In the genomic region with DNA sequence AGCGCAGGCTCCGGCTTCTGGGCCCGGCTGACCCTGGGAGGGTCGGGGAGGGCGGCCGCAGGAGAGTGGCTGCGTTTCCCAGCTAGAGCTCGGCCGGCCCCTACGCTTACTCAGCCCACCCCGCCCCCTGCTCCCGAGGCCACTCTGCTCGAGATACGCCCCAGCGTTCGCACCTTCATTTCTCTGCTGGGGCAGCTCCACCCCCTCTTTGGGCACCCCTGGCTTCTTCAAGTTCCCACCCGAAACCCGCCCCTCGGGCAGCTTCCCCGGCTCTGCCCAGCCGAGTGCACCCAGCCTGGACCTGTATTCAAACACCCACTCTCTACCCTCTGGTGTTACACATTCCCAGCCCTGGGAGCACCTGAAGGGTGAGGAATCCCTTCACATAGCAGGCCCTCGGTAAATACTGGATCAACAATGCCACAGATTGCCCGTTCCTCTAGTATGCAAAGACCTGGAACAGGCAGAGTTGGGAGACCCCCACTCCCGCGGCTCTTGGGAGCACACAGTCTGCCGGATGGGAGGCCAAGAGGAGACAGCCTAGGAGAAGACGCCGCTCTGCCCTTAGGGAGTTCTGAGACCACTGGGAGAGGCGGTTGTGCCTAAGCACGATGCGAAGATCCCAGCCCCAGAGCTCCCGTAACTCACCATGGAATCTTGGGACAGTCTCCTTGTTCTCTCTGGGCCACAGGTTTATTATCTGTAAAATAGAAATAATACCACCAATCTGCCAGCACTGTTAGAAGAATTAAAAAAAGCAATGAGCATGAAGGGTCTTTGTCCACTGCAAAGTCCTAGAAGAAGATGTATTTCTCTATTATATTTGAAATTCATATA, we compare ENCODE assay signal across 8 cellular contexts. TPM values are rescaled to one million over a fixed set of nuclear protein-coding genes. Genes with fewer than 3 reads are reported as not detected.
DNase-seq lines count a peak whose midpoint lies in the region; ATAC-seq, FAIRE-seq and TF ChIP-seq lines count a peak whose summit lies in the region.

No MANE protein-coding gene starts in this region.

- H3K27me3 Mint-ChIP-seq in activated naive CD8-positive, alpha-beta T cell treated with anti-CD3 and anti-CD28 coated beads for 36 hours = peaks cover 8% of the 10 kb centered on the region

- peak overlapping the region; percentile 41; the same call in 1 of the 2 replicates for H3K27ac ChIP-seq in ACC112 (ENCODE audit: low read depth, low read length)
- H3K27ac ChIP-seq in iPS-18a (ENCODE audit: low read length) = no peak overlapping the region
- peak overlapping the region; percentile 63 to 87 (median 84) for H3K27ac ChIP-seq in spleen

- TF ChIP-seq POLR2A in spleen (IDR thresholded peaks at IDR 0.05) = peak in 1 of 3 donors; percentile 0

- H3K9me3 ChIP-seq in iPS-18a (ENCODE audit: control insufficient read depth, low read depth, low read length) (no peaks in the 10 kb centered on the region), spleen (no peaks in the 10 kb centered on the region)

- WGBS in spleen, 5 donors = 26 to 50% (median 32%) methylated on average over 20 to 32 of the region's 32 CpGs

- peak; percentile 18 for ATAC-seq in GM21737 (IDR thresholded peaks at IDR 0.05; ENCODE audit: unreplicated experiment)
- no peak for ATAC-seq in GM21529 (IDR thresholded peaks at IDR 0.05; ENCODE audit: unreplicated experiment)
- no peak for ATAC-seq in HG03457 (IDR thresholded peaks at IDR 0.05; ENCODE audit: unreplicated experiment)

- H3K36me3 ChIP-seq in ACC112 (ENCODE audit: insufficient read depth, low read length) = no peaks in the 10 kb centered on the region
- H3K36me3 ChIP-seq in iPS-18a (ENCODE audit: control insufficient read depth, low read depth, low read length) = no peaks in the 10 kb centered on the region
- no peaks in the 10 kb centered on the region for H3K36me3 ChIP-seq in spleen

- no peak for DNase-seq in activated naive CD8-positive, alpha-beta T cell treated with anti-CD3 and anti-CD28 coated beads for 36 hours
- peak; percentile 65 for DNase-seq in spleen
- no peak for DNase-seq in GM19239 (ENCODE audit: insufficient read length, low spot score)

- FAIRE-seq in GM19239 (lab: Jason Lieb, UNC) = no peak

- peak overlapping the region; percentile 20 for H2AFZ ChIP-seq in ACC112 (ENCODE audit: low read length, unreplicated experiment)

- no peaks in the 10 kb centered on the region for H3K9me3 Mint-ChIP-seq in activated naive CD8-positive, alpha-beta T cell treated with anti-CD3 and anti-CD28 coated beads for 36 hours

- peak overlapping the region; percentile 54 for H3K27ac Mint-ChIP-seq in activated naive CD8-positive, alpha-beta T cell treated with anti-CD3 and anti-CD28 coated beads for 36 hours

- H3K4me3 ChIP-seq in ACC112 (ENCODE audit: low read depth, low read length) (peak overlapping the region; percentile 88), iPS-18a (ENCODE audit: low read length) (peak overlapping the region; percentile 50), spleen (peak overlapping the region; percentile 44 to 85 (median 59))

- peaks cover 16% of the 10 kb centered on the region for H3K79me2 ChIP-seq in ACC112 (ENCODE audit: control insufficient read depth, insufficient read depth, low read length, unreplicated experiment)

- no peaks in the 10 kb centered on the region for H3K36me3 Mint-ChIP-seq in activated naive CD8-positive, alpha-beta T cell treated with anti-CD3 and anti-CD28 coated beads for 36 hours

- H3K9ac ChIP-seq in iPS-18a (ENCODE audit: low read length) = peak overlapping the region; percentile 36

- TF ChIP-seq CTCF in spleen (IDR thresholded peaks at IDR 0.05 in 8 of 11, conservative IDR thresholded peaks at IDR 0.05 in 3 of 11) = no peak

- H3K4me1 ChIP-seq in ACC112 (ENCODE audit: control insufficient read depth, insufficient read depth, low read length, unreplicated experiment) (peaks cover 16% of the 10 kb centered on the region), iPS-18a (ENCODE audit: control insufficient read depth, low read depth, low read length) (peaks cover 14% of the 10 kb centered on the region), spleen (peaks cover 29 to 78% (median 57%) of the 10 kb centered on the region in 6 donors)

- intact Hi-C loops in spleen (cut with DNase I; ENCODE audit: low total_unique reads) = loop anchor here (10.0 kb wide), 1 partner anchor 51 kb away; no protein-coding TSS in a partner anchor

- H3K27me3 ChIP-seq in ACC112 (ENCODE audit: insufficient read depth, low read length) (no peaks in the 10 kb centered on the region), iPS-18a (ENCODE audit: control insufficient read depth, insufficient read depth, low read length) (peaks cover 26% of the 10 kb centered on the region), spleen (replicated peaks in 1 of 7) (no peaks in the 10 kb centered on the region)

- H3K4me3 Mint-ChIP-seq in activated naive CD8-positive, alpha-beta T cell treated with anti-CD3 and anti-CD28 coated beads for 36 hours = peak overlapping the region; percentile 66

- H3K4me1 Mint-ChIP-seq in activated naive CD8-positive, alpha-beta T cell treated with anti-CD3 and anti-CD28 coated beads for 36 hours = peaks cover 16% of the 10 kb centered on the region

RNA-seq across cellular contexts. Expression of a gene that starts 0.6 kb away (rescaled TPM):
- 1 to 10 TPM; 8.6 to 9.2 TPM for total RNA-seq in activated naive CD8-positive, alpha-beta T cell treated with anti-CD3 and anti-CD28 coated beads for 36 hours
- total RNA-seq in spleen = 10 to 100 TPM in 4 of 7 donors, 1 to 10 TPM in 3; 9.2 to 14.2 (median 11.9) TPM
- 1 to 10 TPM; 3.0 to 4.8 (median 4.0) TPM for polyA plus RNA-seq in spleen

RNA-seq across cellular contexts. Expression of a gene that starts 16.8 kb away (rescaled TPM):
- 10 to 100 TPM; 12.1 to 15.1 TPM for total RNA-seq in activated naive CD8-positive, alpha-beta T cell treated with anti-CD3 and anti-CD28 coated beads for 36 hours
- 1 to 10 TPM in 1 of 7 donors, under 1 TPM in 3, not detected in 3; 0.28 to 1.3 (median 0.71) TPM for total RNA-seq in spleen
- under 1 TPM; 0.07 to 0.61 (median 0.38) TPM for polyA plus RNA-seq in spleen

RNA-seq across cellular contexts. Expression of a gene that starts 30.1 kb away (rescaled TPM):
- 100 to 1,000 TPM; 501 to 504 TPM for total RNA-seq in activated naive CD8-positive, alpha-beta T cell treated with anti-CD3 and anti-CD28 coated beads for 36 hours
- total RNA-seq in spleen = 10 to 100 TPM; 40.3 to 59.5 (median 47.8) TPM
- 100 to 1,000 TPM in 1 of 3 donors, 10 to 100 TPM in 2; 48.4 to 174 (median 95.8) TPM for polyA plus RNA-seq in spleen

RNA-seq across cellular contexts. Expression of a gene that starts 56.3 kb away (rescaled TPM):
- 10 to 100 TPM; 23.3 to 23.4 TPM for total RNA-seq in activated naive CD8-positive, alpha-beta T cell treated with anti-CD3 and anti-CD28 coated beads for 36 hours
- total RNA-seq in spleen = 10 to 100 TPM; 44.6 to 74.7 (median 53.7) TPM
- polyA plus RNA-seq in spleen = 10 to 100 TPM; 32.1 to 44.3 (median 43.0) TPM

Comparison
In these comparisons a context has a peak if more than half of its experiments do, and no peak if none do; other contexts are left out.
1. RNA of a gene that starts 16.8 kb away (total RNA-seq): 12.1 to 15.1 TPM in activated naive CD8-positive, alpha-beta T cell treated with anti-CD3 and anti-CD28 coated beads for 36 hours; 0.28 to 1.3 TPM in spleen; every median in the first group is over 4 times any median in the second.
2. RNA of a gene that starts 30.1 kb away (total RNA-seq): 501 to 504 TPM in activated naive CD8-positive, alpha-beta T cell treated with anti-CD3 and anti-CD28 coated beads for 36 hours; 40.3 to 59.5 TPM in spleen; every median in the first group is over 4 times any median in the second.
3. Peak in every context shown above with its lines, with median percentiles within 50 percentile points of each other: H3K4me3 ChIP-seq.